ENCODE assay signal across 1 cellular context in genomic region chr1:150979007-150979722, GRCh38.
TF ChIP-seq lines count a peak whose summit lies in the region.

No MANE protein-coding gene starts in this region.

TF ChIP-seq in K562, 482 proteins besides CTCF, POLR2A, EP300 and RAD21 (continued from another document and continues in another):
- TF ChIP-seq ZBTB26 (CRISPR knock-in tag; IDR thresholded peaks at IDR 0.05) (no peak), PHB2 (IDR thresholded peaks at IDR 0.05; ENCODE audit: low read depth) (no peak), MEF2D (tag; conservative IDR thresholded peaks at IDR 0.05; ENCODE audit: low read depth) (no peak), BACH1 (tag; IDR thresholded peaks at IDR 0.05) (no peak), KLF6 (CRISPR knock-in tag; IDR thresholded peaks at IDR 0.05; ENCODE audit: borderline replicate concordance) (no peak), ZNF146 (CRISPR knock-in tag; IDR thresholded peaks at IDR 0.05; ENCODE audit: unreplicated experiment) (no peak), TEAD4 (IDR thresholded peaks at IDR 0.05; ENCODE audit: low read length) (peak; percentile 44), TEAD4 (CRISPR knock-in tag; IDR thresholded peaks at IDR 0.05; ENCODE audit: borderline replicate concordance) (no peak), KLF16 (IDR thresholded peaks at IDR 0.05) (peak; percentile 75), DEAF1 (CRISPR knock-in tag; IDR thresholded peaks at IDR 0.05) (peak; percentile 85), CTBP1 (IDR thresholded peaks at IDR 0.05; ENCODE audit: borderline replicate concordance) (peak; percentile 44; the same call in 1 of the 2 replicates), ATF3 (IDR thresholded peaks at IDR 0.05) (no peak), ATF3 (CRISPR knock-in tag; conservative IDR thresholded peaks at IDR 0.05) (no peak), HOMEZ (CRISPR knock-in tag; IDR thresholded peaks at IDR 0.05) (no peak), SMC3 (conservative IDR thresholded peaks at IDR 0.05; ENCODE audit: insufficient read depth, low read depth, low read length) (peak; percentile 98), MECOM (CRISPR knock-in tag; IDR thresholded peaks at IDR 0.05) (no peak), HMGXB4 (CRISPR knock-in tag; IDR thresholded peaks at IDR 0.05) (peak; percentile 86; the same call in 1 of the 2 replicates), MGA (IDR thresholded peaks at IDR 0.05) (0 out of 2 replicates have a peak, but pooled peaks have one; percentile 44), ZNF121 (CRISPR knock-in tag; conservative IDR thresholded peaks at IDR 0.05) (no peak), RCOR1 (IDR thresholded peaks at IDR 0.05; ENCODE audit: borderline replicate concordance in 1 of 2, low read depth in 2 of 2, low read length in 2 of 2) (peak in 1 of 2 experiments; percentile 71; a peak in 3 of 4 replicates), ZKSCAN8 (CRISPR knock-in tag; IDR thresholded peaks at IDR 0.05) (no peak), PRMT5 (CRISPR knock-in tag; IDR thresholded peaks at IDR 0.05) (no peak), TEAD1 (CRISPR knock-in tag; IDR thresholded peaks at IDR 0.05) (peak; percentile 52 to 72; a peak in 1 of 4 replicates), HNRNPL (IDR thresholded peaks at IDR 0.05; ENCODE audit: low read depth, low read length) (no peak), TCF15 (CRISPR knock-in tag; IDR thresholded peaks at IDR 0.05) (peak; percentile 36; the same call in 1 of the 2 replicates), EP400 (IDR thresholded peaks at IDR 0.05) (peak; percentile 41), NCOA1 (IDR thresholded peaks at IDR 0.05; ENCODE audit: low read depth) (0 out of 2 replicates have a peak, but pooled peaks have one; percentile 9), ARID1B (IDR thresholded peaks at IDR 0.05) (peak; percentile 20; the same call in 1 of the 2 replicates), JUND (IDR thresholded peaks at IDR 0.05; ENCODE audit: borderline replicate concordance, low read depth, low read length) (peak; percentile 72), JUND (tag; IDR thresholded peaks at IDR 0.05; ENCODE audit: borderline replicate concordance, low read depth, low read length) (0 out of 3 replicates have a peak, but pooled peaks have one; percentile 18), ZSCAN32 (CRISPR knock-in tag; IDR thresholded peaks at IDR 0.05) (no peak), CBFB (CRISPR knock-in tag; IDR thresholded peaks at IDR 0.05) (peak; percentile 82), NR1H2 (CRISPR knock-in tag; IDR thresholded peaks at IDR 0.05) (no peak), RNF2 (IDR thresholded peaks at IDR 0.05) (0 out of 2 replicates have a peak, but pooled peaks have one; percentile 31), ZNF507 (tag; conservative IDR thresholded peaks at IDR 0.05) (no peak), JUNB (CRISPR knock-in tag; conservative IDR thresholded peaks at IDR 0.05) (no peak), RNF219 (CRISPR knock-in tag; IDR thresholded peaks at IDR 0.05) (no peak), NR2C1 (IDR thresholded peaks at IDR 0.05) (no peak), NR2C1 (tag; IDR thresholded peaks at IDR 0.05) (no peak)
